Comparison of ENCODE assay signal across 11 cellular contexts in genomic region chr6:169810066-169810989, GRCh38. TPM values are rescaled to one million over a fixed set of nuclear protein-coding genes. Genes with fewer than 3 reads are reported as not detected.
DNase-seq lines count a peak whose midpoint lies in the region; ATAC-seq and TF ChIP-seq lines count a peak whose summit lies in the region.
"Had no signal": no experiment of that assay in that cellular context is flagged by ENCODE, and none has a peak within 500 bp of the region (broad histone marks: within the 10 kb centered on the region; RNA-seq: fewer than 3 reads in every experiment).

No MANE protein-coding gene starts in this region.

- H3K9me3 ChIP-seq in SK-N-SH: no peaks in the 10 kb centered on the region
- H3K9me3 ChIP-seq in aorta (ENCODE audit: control insufficient read depth, low read length): no peaks in the 10 kb centered on the region

- no peak for TF ChIP-seq RAD21 in SK-N-SH (IDR thresholded peaks at IDR 0.05; ENCODE audit: low read length)

- H3K36me3 Mint-ChIP-seq in activated T-cell treated with anti-CD3 and anti-CD28 coated beads, Interleukin-2, amount 50 U/mL, for 24 hours (ENCODE audit: low read depth): no peaks in the 10 kb centered on the region

- no peak overlapping the region for H2AFZ ChIP-seq in SK-N-SH (ENCODE audit: low read depth)

- H3K4me1 Mint-ChIP-seq in activated T-cell treated with anti-CD3 and anti-CD28 coated beads, Interleukin-2, amount 50 U/mL, for 24 hours (ENCODE audit: low read depth): peaks cover 28% of the 10 kb centered on the region

- POLR2A ChIA-PET in SK-N-SH (lab: Yijun Ruan, JAX): no interaction called here

- no peaks in the 10 kb centered on the region for H3F3A ChIP-seq in SK-N-SH (replicated peaks; ENCODE audit: insufficient read depth)

- H3K79me2 ChIP-seq in SK-N-SH (ENCODE audit: insufficient read depth): no peaks in the 10 kb centered on the region

- H3K27ac ChIP-seq in SK-N-SH (ENCODE audit: low read depth in 2 of 2, low read length in 1 of 2) (no peak overlapping the region), aorta (ENCODE audit: low read depth in 1 of 2, low read length in 2 of 2) (no peak overlapping the region)

- peak; percentile 26 for DNase-seq in activated T-cell treated with anti-CD3 and anti-CD28 coated beads, Interleukin-2, amount 50 U/mL, for 24 hours
- DNase-seq in activated T-cell treated with anti-CD3 and anti-CD28 coated beads, Interleukin-2, amount 50 U/mL, for 1 hour: no peak
- DNase-seq in SK-N-SH (peak; percentile 65), iPS-NIHi7 (ENCODE audit: extremely low spot score) (peak; percentile 82), aorta (no peak), NK-92 (lab: John Stamatoyannopoulos, UW; ENCODE audit: unreplicated experiment) (no peak), dermis blood vessel endothelial cell (no peak), inferior parietal cortex (ENCODE audit: extremely low spot score) (no peak)
- DNase-seq: kidney; NK-92 treated with Interleukin-12 subunit alpha and Interleukin-12 subunit beta, amount 100 ng/mL, for 24 hours; stimulated activated naive CD8-positive, alpha-beta T cell treated with anti-CD3 and anti-CD28 coated beads, Interleukin-15, Interleukin-2, amounts not matched to agents 100 U/mL and 50 U/mL, for 24 hours had no signal

- no peaks in the 10 kb centered on the region for H3K9me3 Mint-ChIP-seq in activated T-cell treated with anti-CD3 and anti-CD28 coated beads, Interleukin-2, amount 50 U/mL, for 24 hours

- intact Hi-C loops in aorta (cut with DNase I): no loop called here

- H3K9ac ChIP-seq in SK-N-SH: no peak overlapping the region

- H3K4me1 ChIP-seq in SK-N-SH (ENCODE audit: control insufficient read depth in 1 of 2, insufficient read depth in 2 of 2, low read depth in 1 of 2, low read length in 1 of 2) (peaks cover 0 to 10% of the 10 kb centered on the region in 2 experiments; a peak in 1 of 4 replicates), aorta (ENCODE audit: control insufficient read depth in 1 of 2, insufficient read depth in 2 of 2, low read length in 2 of 2) (no peaks in the 10 kb centered on the region)

- H3K36me3 ChIP-seq in SK-N-SH (replicated peaks in 1 of 2; ENCODE audit: control insufficient read depth in 1 of 2, insufficient read depth in 2 of 2, low read length in 1 of 2): no peaks in the 10 kb centered on the region
- no peaks in the 10 kb centered on the region for H3K36me3 ChIP-seq in aorta (ENCODE audit: control insufficient read depth in 1 of 2, insufficient read depth in 2 of 2, low read length in 1 of 2)

- TF ChIP-seq EP300 in SK-N-SH (IDR thresholded peaks at IDR 0.05; ENCODE audit: borderline replicate concordance in 1 of 2, low read depth in 1 of 2, low read length in 1 of 2): no peak

- no peak overlapping the region for H3K4me3 ChIP-seq in SK-N-SH (ENCODE audit: low read depth in 2 of 2, low read length in 1 of 2)
- no peak overlapping the region for H3K4me3 ChIP-seq in aorta (ENCODE audit: low read length in 2 of 2)

- 43% methylated on average over 10 of the region's 18 CpGs for WGBS in SK-N-SH (ENCODE audit: low lambda C conversion rate)
- 52 to 58% methylated on average over 18 of the region's 18 CpGs for WGBS in aorta, 2 donors

- H3K4me3 Mint-ChIP-seq in activated T-cell treated with anti-CD3 and anti-CD28 coated beads, Interleukin-2, amount 50 U/mL, for 24 hours: no peak overlapping the region

- no peaks in the 10 kb centered on the region for H4K20me1 ChIP-seq in SK-N-SH (ENCODE audit: insufficient read depth)

- peak; percentile 15 for ATAC-seq in aorta (ENCODE audit: low FRiP score)
- ATAC-seq: stimulated activated naive CD8-positive, alpha-beta T cell treated with anti-CD3 and anti-CD28 coated beads, Interleukin-15, Interleukin-2, amounts not matched to agents 100 U/mL and 50 U/mL, for 24 hours had no signal

- H3K27ac Mint-ChIP-seq in activated T-cell treated with anti-CD3 and anti-CD28 coated beads, Interleukin-2, amount 50 U/mL, for 24 hours: no peak overlapping the region

- no peak overlapping the region for H3K4me2 ChIP-seq in SK-N-SH

- H3K9me2 ChIP-seq in SK-N-SH: no peaks in the 10 kb centered on the region

- H3K27me3 ChIP-seq in SK-N-SH (ENCODE audit: insufficient read depth): no peaks in the 10 kb centered on the region
- H3K27me3 ChIP-seq in aorta (ENCODE audit: control insufficient read depth in 1 of 2, insufficient read depth in 2 of 2, low read length in 1 of 2): no peaks in the 10 kb centered on the region

- CTCF ChIA-PET in SK-N-SH (lab: Yijun Ruan, JAX): interaction anchor here (1.4 to 3.4 kb wide), 6 partner anchors 10 to 707 kb away, joined by 3 to 11 read pairs (median 6); no protein-coding TSS in a partner anchor

- peaks cover 37% of the 10 kb centered on the region for H3K27me3 Mint-ChIP-seq in activated T-cell treated with anti-CD3 and anti-CD28 coated beads, Interleukin-2, amount 50 U/mL, for 24 hours

- TF ChIP-seq CTCF in SK-N-SH (IDR thresholded peaks at IDR 0.05): no peak

TF ChIP-seq in SK-N-SH, 30 proteins besides CTCF, POLR2A, EP300 and RAD21:
- TF ChIP-seq RCOR1 (IDR thresholded peaks at IDR 0.05; ENCODE audit: low read length) (no peak), GATA2 (CRISPR knock-in tag; IDR thresholded peaks at IDR 0.05) (peak; percentile 55; the same call in 1 of the 2 replicates)

RNA-seq across cellular contexts. Expression of gene ERMARD, which starts 58.9 kb away (rescaled TPM):
- polyA plus RNA-seq in SK-N-SH (2012; rRNA removed) (43.2 and 51.3 TPM in 2 replicates), aorta (10 to 100 TPM; 10.3 to 72.8 TPM)
- 19.0 and 23.5 TPM in 2 replicates for polyA plus RNA-seq in SK-N-SH (2012; cell fraction: cytosol; rRNA removed)
- polyA plus RNA-seq in SK-N-SH (2012; cell fraction: nucleus; rRNA removed): 241 and 346 TPM in 2 replicates
- total RNA-seq in aorta (10 to 100 TPM; 15.0 to 29.3 TPM), dermis blood vessel endothelial cell (18.2 and 21.5 TPM in 2 replicates)

RNA-seq across cellular contexts. Expression of gene DYNLT2, which starts 59.0 kb away (rescaled TPM):
- 0.81 and 1.3 TPM in 2 replicates for polyA plus RNA-seq in SK-N-SH (2012; rRNA removed)
- 0.52 and 0.53 TPM in 2 replicates for polyA plus RNA-seq in SK-N-SH (2012; cell fraction: cytosol; rRNA removed)
- polyA plus RNA-seq in SK-N-SH (2012; cell fraction: nucleus; rRNA removed): 3.5 and 3.8 TPM in 2 replicates
- 1 to 10 TPM; 1.2 to 2.8 TPM for total RNA-seq in aorta
- 1 to 10 TPM; 1.6 to 1.9 TPM for polyA plus RNA-seq in aorta
- 0.74 and 1.2 TPM in 2 replicates for total RNA-seq in dermis blood vessel endothelial cell

Comparison
In these comparisons a context has a peak if more than half of its experiments do, and no peak if none do; other contexts are left out.
1. DNase-seq: peak in activated T-cell treated with anti-CD3 and anti-CD28 coated beads, Interleukin-2, amount 50 U/mL, for 24 hours (single experiment), SK-N-SH (single experiment) and iPS-NIHi7 (single experiment); none in activated T-cell treated with anti-CD3 and anti-CD28 coated beads, Interleukin-2, amount 50 U/mL, for 1 hour (single experiment), aorta (0 of 2), NK-92 (single experiment), dermis blood vessel endothelial cell (single experiment) and inferior parietal cortex (single experiment).